Comparison of ENCODE assay signal across 36 cellular contexts in genomic region chr1:23051510-23051909, GRCh38. TPM values are rescaled to one million over a fixed set of nuclear protein-coding genes. Genes with fewer than 3 reads are reported as not detected.
"Had no signal": no experiment of that assay in that cellular context is flagged by ENCODE, and none has a peak within 500 bp of the region (broad histone marks: within the 10 kb centered on the region; RNA-seq: fewer than 3 reads in every experiment).

No MANE protein-coding gene starts in this region.

- H3K9me3 ChIP-seq: esophagus muscularis mucosa, gastroesophageal sphincter, heart right ventricle had no signal

- H3K27ac Mint-ChIP-seq: activated B cell treated with CpG ODN at 0.5 μM for 24 hours; activated CD8-positive, alpha-beta T cell treated with anti-CD3 and anti-CD28 coated beads for 36 hours; activated naive CD8-positive, alpha-beta T cell; activated T-helper 17 cell treated with anti-CD3 and anti-CD28 coated beads, Interleukin-2, amount 50 U/mL, for 72 hours; effector memory CD8-positive, alpha-beta T cell; T-helper 17 cell; T-helper 2 cell treated with Interferon-gamma antibody and Interleukin-4, amounts not matched to agents 5 μg/mL and 100 μg/mL, for 36 hours had no signal

- DNase-seq: activated B cell treated with CpG ODN at 0.5 μM for 24 hours; activated CD4-positive, alpha-beta T cell treated with anti-CD3 and anti-CD28 coated beads for 48 hours; activated CD4-positive, alpha-beta T cell treated with anti-CD3 and anti-CD28 coated beads, Interleukin-2, amount 50 U/mL, for 1 hour; activated CD4-positive, alpha-beta T cell treated with anti-CD3 and anti-CD28 coated beads, Interleukin-2, amount 50 U/mL, for 48 hours; activated CD8-positive, alpha-beta memory T cell treated with anti-CD3 and anti-CD28 coated beads for 24 hours; activated CD8-positive, alpha-beta T cell treated with anti-CD3 and anti-CD28 coated beads for 36 hours; activated effector memory CD4-positive, alpha-beta T cell treated with Interleukin-2 at 50 U/mL for 16 hours; activated gamma-delta T cell treated with Interleukin-2 at 50 U/mL for 16 hours; activated naive CD4-positive, alpha-beta T cell treated with anti-CD3 and anti-CD28 coated beads, Interleukin-2, amount 50 U/mL, for 16 hours; activated naive CD4-positive, alpha-beta T cell treated with Interleukin-2 at 50 U/mL for 16 hours; activated T-cell treated with anti-CD3 and anti-CD28 coated beads, Interleukin-2, amount 50 U/mL, for 4 hours; amniotic stem cell; anterior cingulate cortex; brain microvascular endothelial cell; caudate nucleus; cortex of kidney; dermis blood vessel endothelial cell; effector CD4-positive, alpha-beta T cell; effector memory CD8-positive, alpha-beta T cell; erythroblast; foreskin keratinocyte; heart right ventricle; T-helper 17 cell; T1000; WERI-Rb-1 had no signal

- FAIRE-seq: astrocyte, colon had no signal

- H3K4me3 ChIP-seq: esophagus muscularis mucosa, gastroesophageal sphincter, heart right ventricle had no signal

- H3K27ac ChIP-seq: brain microvascular endothelial cell, esophagus muscularis mucosa, foreskin keratinocyte, gastroesophageal sphincter, heart right ventricle, WERI-Rb-1 had no signal

- H3K27me3 ChIP-seq: brain microvascular endothelial cell, esophagus muscularis mucosa, foreskin keratinocyte, gastroesophageal sphincter, heart right ventricle had no signal

- H3K4me1 Mint-ChIP-seq: activated B cell treated with CpG ODN at 0.5 μM for 24 hours; activated T-helper 17 cell treated with anti-CD3 and anti-CD28 coated beads, Interleukin-2, amount 50 U/mL, for 72 hours had no signal

- H3K4me3 Mint-ChIP-seq: activated B cell treated with CpG ODN at 0.5 μM for 24 hours; activated CD8-positive, alpha-beta T cell treated with anti-CD3 and anti-CD28 coated beads for 36 hours; activated naive CD8-positive, alpha-beta T cell; activated T-cell treated with anti-CD3 and anti-CD28 coated beads, Interleukin-2, amount 50 U/mL, for 4 hours; activated T-helper 17 cell treated with anti-CD3 and anti-CD28 coated beads, Interleukin-2, amount 50 U/mL, for 72 hours; effector memory CD8-positive, alpha-beta T cell; T-helper 17 cell; T-helper 2 cell treated with Interferon-gamma antibody and Interleukin-4, amounts not matched to agents 5 μg/mL and 100 μg/mL, for 36 hours had no signal

- ATAC-seq: activated CD4-positive, CD25-positive, alpha-beta regulatory T cell treated with anti-CD3 and anti-CD28 coated beads, Interleukin-2, amount 50 U/mL, for 24 hours; activated CD8-positive, alpha-beta T cell treated with anti-CD3 and anti-CD28 coated beads for 36 hours; activated T-cell treated with anti-CD3 and anti-CD28 coated beads, Interleukin-2, amount 50 U/mL, for 4 hours; activated T-helper 17 cell treated with anti-CD3 and anti-CD28 coated beads, Interleukin-2, amount 50 U/mL, for 72 hours; effector memory CD8-positive, alpha-beta T cell; foreskin keratinocyte; gastroesophageal sphincter; heart right ventricle; T-helper 17 cell had no signal

- H3K9me3 Mint-ChIP-seq: activated B cell treated with CpG ODN at 0.5 μM for 24 hours; activated CD8-positive, alpha-beta T cell treated with anti-CD3 and anti-CD28 coated beads for 36 hours; activated T-cell treated with anti-CD3 and anti-CD28 coated beads, Interleukin-2, amount 50 U/mL, for 4 hours; activated T-helper 17 cell treated with anti-CD3 and anti-CD28 coated beads, Interleukin-2, amount 50 U/mL, for 72 hours; effector memory CD8-positive, alpha-beta T cell; T-helper 2 cell treated with Interferon-gamma antibody and Interleukin-4, amounts not matched to agents 5 μg/mL and 100 μg/mL, for 36 hours had no signal

RNA-seq across cellular contexts. Expression of gene TEX46, which starts 35.9 kb away (rescaled TPM):
- total RNA-seq: activated B cell treated with CpG ODN at 0.5 μM for 24 hours; activated CD8-positive, alpha-beta T cell treated with anti-CD3 and anti-CD28 coated beads for 36 hours; activated T-cell treated with anti-CD3 and anti-CD28 coated beads, Interleukin-2, amount 50 U/mL, for 4 hours; activated T-helper 17 cell treated with anti-CD3 and anti-CD28 coated beads, Interleukin-2, amount 50 U/mL, for 72 hours; astrocyte; chondrocyte; dermis blood vessel endothelial cell; esophagus muscularis mucosa; foreskin keratinocyte; gastroesophageal sphincter; glomerular endothelial cell; heart right ventricle; T-helper 17 cell had no signal
- polyA plus RNA-seq: adipose tissue, foreskin keratinocyte, heart right ventricle had no signal
